Comparison of ENCODE assay signal across 12 cellular contexts in genomic region chr3:139299261-139300132, GRCh38. TPM values are rescaled to one million over a fixed set of nuclear protein-coding genes. Genes with fewer than 3 reads are reported as not detected.
DNase-seq lines count a peak whose midpoint lies in the region; ATAC-seq, FAIRE-seq and TF ChIP-seq lines count a peak whose summit lies in the region.
"Had no signal": no experiment of that assay in that cellular context is flagged by ENCODE, and none has a peak within 500 bp of the region (broad histone marks: within the 10 kb centered on the region; RNA-seq: fewer than 3 reads in every experiment).

No MANE protein-coding gene starts in this region.

- FAIRE-seq in frontal cortex (lab: Jason Lieb, UNC) (no peak), GM19239 (lab: Jason Lieb, UNC) (no peak)

- BruUV-seq in Calu3 (replicated peaks; lab: Mats Ljungman, UMichigan) = no TSS peak

- DNase-seq in Calu3 (peak; percentile 71), LHCN-M2 (ENCODE audit: low read depth) (peak; percentile 61), astrocyte of the hippocampus (ENCODE audit: low read depth, low spot score) (peak; percentile 70), kidney tubule cell (ENCODE audit: low spot score) (peak; percentile 85), NCI-H526 treated with DMSO at 0.1 percent for 48 hours (lab: John Stamatoyannopoulos, UW) (no peak), frontal cortex (ENCODE audit: low spot score in 2 of 2) (no peak), GM19239 (ENCODE audit: insufficient read length, low spot score) (no peak)
- DNase-seq: activated T-cell treated with anti-CD3 and anti-CD28 coated beads, Interleukin-2, amount 50 U/mL, for 24 hours; COR-L47; heart right ventricle; NCI-H69 had no signal

- no peaks in the 10 kb centered on the region for H3K27me3 Mint-ChIP-seq in Calu3 (ENCODE audit: unreplicated experiment)
- H3K27me3 Mint-ChIP-seq: activated T-cell treated with anti-CD3 and anti-CD28 coated beads, Interleukin-2, amount 50 U/mL, for 24 hours had no signal

- CTCF ChIA-PET in Calu3 (lab: Charles Lee) = no interaction called here

- intact Hi-C loops in Calu3 (cut with micrococcal nuclease; ENCODE audit: unreplicated experiment) = no loop called here

- no peak overlapping the region for H3K4me3 Mint-ChIP-seq in Calu3 (ENCODE audit: low read depth, unreplicated experiment)
- H3K4me3 Mint-ChIP-seq: activated T-cell treated with anti-CD3 and anti-CD28 coated beads, Interleukin-2, amount 50 U/mL, for 24 hours had no signal

- H3K36me3 Mint-ChIP-seq in Calu3 (ENCODE audit: insufficient read depth, unreplicated experiment) = peaks cover 14% of the 10 kb centered on the region

- no peaks in the 10 kb centered on the region for H3K9me3 Mint-ChIP-seq in Calu3 (ENCODE audit: low read depth, unreplicated experiment)
- H3K9me3 Mint-ChIP-seq: activated T-cell treated with anti-CD3 and anti-CD28 coated beads, Interleukin-2, amount 50 U/mL, for 24 hours had no signal

- no peak for TF ChIP-seq CTCF in Calu3 (IDR thresholded peaks at IDR 0.05; ENCODE audit: unreplicated experiment)

- peaks cover 72% of the 10 kb centered on the region for H3K4me1 Mint-ChIP-seq in Calu3 (ENCODE audit: low read depth, unreplicated experiment)

- H3K27ac Mint-ChIP-seq in Calu3 (ENCODE audit: unreplicated experiment) = peak overlapping the region; percentile 73
- H3K27ac Mint-ChIP-seq: activated T-cell treated with anti-CD3 and anti-CD28 coated beads, Interleukin-2, amount 50 U/mL, for 24 hours had no signal

- no peak for ATAC-seq in HG03565 (IDR thresholded peaks at IDR 0.05; ENCODE audit: unreplicated experiment)
- ATAC-seq: heart right ventricle had no signal

RNA-seq across cellular contexts. Expression of gene MRPS22, which starts 44.3 kb away (rescaled TPM):
- 79.5 and 82.4 TPM in 2 replicates for total RNA-seq in Calu3 (2022)
- 74.3 and 82.4 TPM in 2 replicates for total RNA-seq in LHCN-M2 (2014; rRNA removed)
- 35.5 TPM for polyA plus RNA-seq in LHCN-M2 (2012)
- total RNA-seq in frontal cortex = 71.7 TPM

Comparison
In these comparisons a context has a peak if more than half of its experiments do, and no peak if none do; other contexts are left out.
1. DNase-seq: peak in Calu3 (single experiment), LHCN-M2 (single experiment), astrocyte of the hippocampus (single experiment) and kidney tubule cell (single experiment); none in NCI-H526 treated with DMSO at 0.1 percent for 48 hours (single experiment), frontal cortex (0 of 2) and GM19239 (single experiment).